ENCODE assay signal across 17 cellular contexts in genomic region chr4:19987746-19988145, GRCh38.
A peak's percentile ranks its signal among the peaks of the same experiment; 100 is the strongest.
DNase-seq lines count a peak whose midpoint lies in the region; ATAC-seq and TF ChIP-seq lines count a peak whose summit lies in the region.
"Had no signal": no experiment of that assay in that cellular context is flagged by ENCODE, and none has a peak within 500 bp of the region (broad histone marks: within the 10 kb centered on the region; RNA-seq: fewer than 3 reads in every experiment).

No MANE protein-coding gene starts in this region.

- no peaks in the 10 kb centered on the region for H3K9me3 ChIP-seq in RWPE2 (ENCODE audit: severe bottlenecking)
- H3K9me3 ChIP-seq in osteoblast (ENCODE audit: low read depth, low read length) = no peaks in the 10 kb centered on the region
- H3K9me3 ChIP-seq: psoas muscle had no signal

- in situ Hi-C loops in Caki2 (cut with HindIII; ENCODE audit: low pct_unique_long_range_greater_than_20kb, low sequenced_read_pairs) = no loop called here

- no peaks in the 10 kb centered on the region for H3K36me3 ChIP-seq in RWPE2 (ENCODE audit: low read depth)
- no peaks in the 10 kb centered on the region for H3K36me3 ChIP-seq in osteoblast (ENCODE audit: insufficient read depth, low read length)
- H3K36me3 ChIP-seq: heart left ventricle had no signal

- TF ChIP-seq CTCF in RWPE2 (IDR thresholded peaks at IDR 0.05; ENCODE audit: poor library complexity, severe bottlenecking) (no peak), epithelial cell of proximal tubule (conservative IDR thresholded peaks at IDR 0.05; ENCODE audit: low read depth, low read length) (no peak), osteoblast (IDR thresholded peaks at IDR 0.05; ENCODE audit: extremely low read depth, low read depth, low read length) (no peak)

- H3K4me1 ChIP-seq in RWPE2 (ENCODE audit: insufficient read depth, poor library complexity, severe bottlenecking) (peaks cover 22% of the 10 kb centered on the region), osteoblast (ENCODE audit: insufficient read depth, low read length) (peaks cover 23% of the 10 kb centered on the region)
- H3K4me1 ChIP-seq: heart left ventricle, psoas muscle had no signal

- DNase-seq in Caki2 (ENCODE audit: low read depth) = peak; percentile 13
- DNase-seq in RWPE2 (ENCODE audit: low spot score) = no peak
- peak; percentile 23 for DNase-seq in epithelial cell of proximal tubule (ENCODE audit: low read depth)
- DNase-seq in osteoblast (ENCODE audit: insufficient read length, low spot score, missing footprints) = no peak
- no peak for DNase-seq in cortex of kidney (lab: John Stamatoyannopoulos, UW)
- no peak for DNase-seq in MV-4-11 (lab: John Stamatoyannopoulos, UW)
- no peak for DNase-seq in DMS53 (lab: John Stamatoyannopoulos, UW)
- no peak for DNase-seq in NCI-H2029 (lab: John Stamatoyannopoulos, UW)
- DNase-seq: activated CD4-positive, alpha-beta T cell treated with anti-CD3 and anti-CD28 coated beads, Interleukin-2, amount 10 ng/mL, durations not matched to agents 24 days and 14 days; activated T-cell treated with anti-CD3 and anti-CD28 coated beads, Interleukin-2, amount 50 U/mL, for 48 hours; heart left ventricle; Kasumi-1; NCI-H187; NCI-H774; psoas muscle had no signal

- peak overlapping the region; percentile 14 for H3K4me2 ChIP-seq in osteoblast (ENCODE audit: insufficient read depth, low read length)

- H3K27ac ChIP-seq in RWPE2 (ENCODE audit: poor library complexity, severe bottlenecking) (peak overlapping the region; percentile 30), osteoblast (ENCODE audit: low read depth, low read length) (peak overlapping the region; percentile 60)
- H3K27ac ChIP-seq: C4-2B, heart left ventricle, HL-60, psoas muscle had no signal

- no peaks in the 10 kb centered on the region for H3K79me2 ChIP-seq in osteoblast (ENCODE audit: insufficient read depth, low read length)

- peak; percentile 63; the same call in 2 of the 3 replicates for ATAC-seq in RWPE2 (ENCODE audit: low read depth)
- ATAC-seq: heart left ventricle, psoas muscle had no signal

- no peak overlapping the region for H3K4me3 ChIP-seq in RWPE2 (ENCODE audit: severe bottlenecking)
- H3K4me3 ChIP-seq in epithelial cell of proximal tubule (ENCODE audit: low read depth, low read length) = no peak overlapping the region
- no peak overlapping the region for H3K4me3 ChIP-seq in osteoblast (ENCODE audit: insufficient read depth, low read length)
- H3K4me3 ChIP-seq: heart left ventricle, psoas muscle had no signal

- H2AFZ ChIP-seq in osteoblast (ENCODE audit: low read length) = no peak overlapping the region

- H3K27me3 ChIP-seq in RWPE2 (ENCODE audit: insufficient read depth, poor library complexity, severe bottlenecking) (no peaks in the 10 kb centered on the region), osteoblast (ENCODE audit: insufficient read depth, low read length) (no peaks in the 10 kb centered on the region)
- H3K27me3 ChIP-seq: heart left ventricle had no signal

- H4K20me1 ChIP-seq in osteoblast (ENCODE audit: insufficient read depth, low read length) = no peaks in the 10 kb centered on the region

Comparison
In these comparisons a context has a peak if more than half of its experiments do, and no peak if none do; other contexts are left out.
1. DNase-seq: peak in Caki2 (single experiment) and epithelial cell of proximal tubule (single experiment); none in RWPE2 (single experiment), osteoblast (single experiment), cortex of kidney (single experiment), MV-4-11 (single experiment), DMS53 (single experiment) and NCI-H2029 (single experiment).